Comparison of ENCODE assay signal across 8 cellular contexts in the genomic region with DNA sequence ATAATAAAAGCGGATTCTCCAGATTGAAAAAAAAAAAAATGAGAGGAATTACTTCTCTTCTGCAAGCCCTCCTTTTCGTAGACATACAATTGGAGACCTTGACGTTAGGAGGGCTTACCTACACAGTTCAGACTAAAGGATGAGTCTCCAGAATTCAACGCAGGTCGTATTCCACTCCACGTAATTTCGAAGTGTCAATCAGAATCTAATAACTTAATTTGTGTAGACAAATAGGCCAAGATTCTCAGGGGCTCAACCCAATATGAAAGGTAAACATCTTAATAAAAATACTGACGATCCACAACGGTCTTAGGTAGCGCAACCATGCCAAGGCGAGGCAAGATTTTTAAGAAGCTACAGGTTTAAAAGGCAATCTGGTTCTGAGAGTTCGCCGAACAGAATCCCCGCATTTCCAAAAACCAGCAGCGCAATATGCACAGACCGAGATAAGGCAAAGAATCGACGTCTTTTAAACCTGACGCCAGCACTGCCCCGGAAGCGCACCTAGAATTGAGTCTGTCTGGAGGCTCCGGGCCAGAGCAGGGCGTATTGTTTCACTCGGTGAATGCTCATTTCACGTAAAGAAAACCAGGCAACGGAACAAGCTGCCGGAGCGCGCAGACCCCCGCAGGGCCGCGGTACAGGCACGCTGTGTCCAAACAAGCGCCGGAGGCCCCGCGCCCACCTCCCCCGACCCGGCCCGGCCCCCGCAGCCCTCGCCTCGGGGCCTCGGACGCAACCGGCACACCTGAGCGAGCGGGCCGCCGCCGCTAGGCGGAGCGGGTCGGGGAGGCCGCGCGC. TPM values are rescaled to one million over a fixed set of nuclear protein-coding genes. Genes with fewer than 3 reads are reported as not detected.
A peak's percentile ranks its signal among the peaks of the same experiment; 100 is the strongest.
DNase-seq lines count a peak whose midpoint lies in the region; ATAC-seq, FAIRE-seq and TF ChIP-seq lines count a peak whose summit lies in the region.

No MANE protein-coding gene starts in this region.

- ATAC-seq in CD8-positive, alpha-beta T cell = peak; percentile 60
- ATAC-seq in GM18873 (IDR thresholded peaks at IDR 0.05; ENCODE audit: low FRiP score, unreplicated experiment) = peak; percentile 11
- ATAC-seq in HG03097 (IDR thresholded peaks at IDR 0.05; ENCODE audit: low FRiP score, unreplicated experiment) = peak; percentile 18

- peaks cover 19% of the 10 kb centered on the region for H3K4me1 ChIP-seq in CD8-positive, alpha-beta T cell (ENCODE audit: insufficient read depth, low read length)
- H3K4me1 ChIP-seq in OCI-LY3 (ENCODE audit: low read length) (peaks cover 16% of the 10 kb centered on the region; the same call in 1 of the 2 replicates), astrocyte (ENCODE audit: insufficient read depth, low read length) (peaks cover 7% of the 10 kb centered on the region), skeletal muscle satellite cell (ENCODE audit: control insufficient read depth, insufficient read depth, low read length) (peaks cover 5% of the 10 kb centered on the region)

- H2AFZ ChIP-seq in OCI-LY3 (ENCODE audit: low read depth, low read length) (peak overlapping the region; percentile 13), astrocyte (ENCODE audit: low read depth, low read length) (peak overlapping the region; percentile 90)

- peaks cover 6% of the 10 kb centered on the region for H4K20me1 ChIP-seq in OCI-LY3 (ENCODE audit: insufficient read depth, low read length)
- H4K20me1 ChIP-seq in astrocyte (ENCODE audit: insufficient read depth, low read length) = peaks cover 16% of the 10 kb centered on the region

- no peaks in the 10 kb centered on the region for H3K27me3 Mint-ChIP-seq in CD8-positive, alpha-beta T cell (ENCODE audit: low read depth)
- no peaks in the 10 kb centered on the region for H3K27me3 Mint-ChIP-seq in astrocyte (ENCODE audit: low read depth, unreplicated experiment)

- peak overlapping the region; percentile 90 for H3K4me3 Mint-ChIP-seq in CD8-positive, alpha-beta T cell
- peak overlapping the region; percentile 92 for H3K4me3 Mint-ChIP-seq in astrocyte (ENCODE audit: unreplicated experiment)

- H3K4me2 ChIP-seq in OCI-LY3 (ENCODE audit: low read length) (peak overlapping the region; percentile 69), astrocyte (ENCODE audit: low read length) (peak overlapping the region; percentile 95), skeletal muscle satellite cell (ENCODE audit: low read length) (peak overlapping the region; percentile 89)

- no peaks in the 10 kb centered on the region for H3K9me3 ChIP-seq in CD8-positive, alpha-beta T cell (ENCODE audit: low read length)
- H3K9me3 ChIP-seq in OCI-LY3 (ENCODE audit: insufficient read depth, low read length) (no peaks in the 10 kb centered on the region), astrocyte (ENCODE audit: insufficient read depth, low read depth, low read length) (no peaks in the 10 kb centered on the region), skeletal muscle satellite cell (replicated peaks; ENCODE audit: low read length) (no peaks in the 10 kb centered on the region)

- no peaks in the 10 kb centered on the region for H3K9me3 Mint-ChIP-seq in CD8-positive, alpha-beta T cell
- no peaks in the 10 kb centered on the region for H3K9me3 Mint-ChIP-seq in astrocyte (ENCODE audit: unreplicated experiment)

- POLR2A ChIA-PET in CD8-positive, alpha-beta T cell (lab: Charles Lee) = interaction anchor here (0.8 to 3.3 kb wide), 9 partner anchors 11 to 308 kb away, joined by 3 to 42 read pairs (median 6); partner anchors contain the start of genes DNAAF1, HSBP1, HSDL1 and TAF1C

- peaks cover 12% of the 10 kb centered on the region for H3K36me3 Mint-ChIP-seq in CD8-positive, alpha-beta T cell
- H3K36me3 Mint-ChIP-seq in astrocyte (ENCODE audit: low read depth, unreplicated experiment) = peaks cover 8% of the 10 kb centered on the region

- H3K27me3 ChIP-seq in CD8-positive, alpha-beta T cell (ENCODE audit: insufficient read depth, low read length) = no peaks in the 10 kb centered on the region
- H3K27me3 ChIP-seq in OCI-LY3 (ENCODE audit: low read depth, low read length) (no peaks in the 10 kb centered on the region), astrocyte (ENCODE audit: insufficient read depth, low read length) (no peaks in the 10 kb centered on the region), skeletal muscle satellite cell (ENCODE audit: control insufficient read depth, insufficient read depth, low read length) (no peaks in the 10 kb centered on the region)

- TF ChIP-seq CTCF in CD8-positive, alpha-beta T cell (IDR thresholded peaks at IDR 0.05) = peak; percentile 48
- TF ChIP-seq CTCF in OCI-LY3 (IDR thresholded peaks at IDR 0.05; ENCODE audit: low read depth, low read length) = peak; percentile 26; the same call in 1 of the 2 replicates
- no peak for TF ChIP-seq CTCF in astrocyte (IDR thresholded peaks at IDR 0.05; ENCODE audit: insufficient read depth, low read depth, low read length)

- peak overlapping the region; percentile 82 for H3K27ac ChIP-seq in CD8-positive, alpha-beta T cell (ENCODE audit: low read depth, low read length)
- peak overlapping the region; percentile 49 for H3K27ac ChIP-seq in OCI-LY3 (ENCODE audit: low read length)
- peak overlapping the region; percentile 85 for H3K27ac ChIP-seq in astrocyte (ENCODE audit: low read depth, low read length)

- H3K4me3 ChIP-seq in CD8-positive, alpha-beta T cell (ENCODE audit: low read depth, low read length) = peak overlapping the region; percentile 86
- H3K4me3 ChIP-seq in OCI-LY3 (ENCODE audit: low read length) (peak overlapping the region; percentile 82), astrocyte (ENCODE audit: insufficient read depth, low read depth, low read length) (peak overlapping the region; percentile 91), iPS-11a (ENCODE audit: low read depth, low read length) (peak overlapping the region; percentile 95), skeletal muscle satellite cell (ENCODE audit: low read length) (peak overlapping the region; percentile 95)

- peaks cover 36% of the 10 kb centered on the region for H3K4me1 Mint-ChIP-seq in CD8-positive, alpha-beta T cell (ENCODE audit: low read depth)
- H3K4me1 Mint-ChIP-seq in astrocyte (ENCODE audit: low read depth, unreplicated experiment) = peaks cover 3% of the 10 kb centered on the region

- peak in 6 of 7 experiments; percentile 37 to 77 (median 55) for DNase-seq in CD8-positive, alpha-beta T cell
- peak; percentile 37 for DNase-seq in astrocyte (ENCODE audit: low read depth)
- no peak for DNase-seq in COR-L47 (lab: John Stamatoyannopoulos, UW)

- no peaks in the 10 kb centered on the region for H3K36me3 ChIP-seq in CD8-positive, alpha-beta T cell (ENCODE audit: insufficient read depth, low read length)
- H3K36me3 ChIP-seq in OCI-LY3 (replicated peaks; ENCODE audit: low read depth, low read length) (no peaks in the 10 kb centered on the region), astrocyte (ENCODE audit: insufficient read depth, low read length) (no peaks in the 10 kb centered on the region), skeletal muscle satellite cell (ENCODE audit: insufficient read depth, low read length) (no peaks in the 10 kb centered on the region)

- no peak for FAIRE-seq in astrocyte (lab: Jason Lieb, UNC)

- CTCF ChIA-PET in CD8-positive, alpha-beta T cell (lab: Charles Lee) = interaction anchor here (1.2 to 2.9 kb wide), 9 partner anchors 10 to 189 kb away, joined by 3 to 18 read pairs (median 6); partner anchors contain the start of gene TAF1C

- intact Hi-C loops in CD8-positive, alpha-beta T cell (cut with DNase I, micrococcal nuclease) = loop anchor here (1.0 to 2.0 kb wide), 5 partner anchors 17 to 895 kb away; partner anchors contain the start of genes DNAAF1 (in 2 of the 2), HSDL1 (in 2 of the 2), TAF1C (in 1 of the 2) and ZDHHC7 (in 1 of the 2)

- H3K9ac ChIP-seq in OCI-LY3 (ENCODE audit: low read length) (peak overlapping the region; percentile 84), astrocyte (ENCODE audit: low read length) (peak overlapping the region; percentile 98), skeletal muscle satellite cell (ENCODE audit: low read depth, low read length) (peak overlapping the region; percentile 97)

- peaks cover 38% of the 10 kb centered on the region for H3K79me2 ChIP-seq in OCI-LY3 (ENCODE audit: low read length)
- H3K79me2 ChIP-seq in astrocyte (ENCODE audit: insufficient read depth, low read length) = peaks cover 52% of the 10 kb centered on the region

- peak overlapping the region; percentile 94 for H3K27ac Mint-ChIP-seq in CD8-positive, alpha-beta T cell
- H3K27ac Mint-ChIP-seq in astrocyte (ENCODE audit: unreplicated experiment) = peak overlapping the region; percentile 93

RNA-seq across cellular contexts. Expression of gene MBTPS1, which starts 0.6 kb away (rescaled TPM):
- total RNA-seq in CD8-positive, alpha-beta T cell = 100 to 1,000 TPM; 128 to 130 TPM
- total RNA-seq in astrocyte = 85.9 and 88.2 TPM in 2 replicates
- total RNA-seq in skeletal muscle satellite cell (2012; rRNA removed) = 46.1 and 51.0 TPM in 2 replicates

RNA-seq across cellular contexts. Expression of gene HSDL1, which starts 28.9 kb away (rescaled TPM):
- total RNA-seq in CD8-positive, alpha-beta T cell = 1 to 10 TPM; 8.7 to 9.9 TPM
- total RNA-seq in astrocyte = 26.5 and 29.2 TPM in 2 replicates
- total RNA-seq in skeletal muscle satellite cell (2012; rRNA removed) = 12.9 and 14.4 TPM in 2 replicates

RNA-seq across cellular contexts. Expression of gene DNAAF1, which starts 29.0 kb away (rescaled TPM):
- not detected for total RNA-seq in CD8-positive, alpha-beta T cell
- 0.30 and 0.38 TPM in 2 replicates for total RNA-seq in astrocyte
- under 0.01 TPM in 1 of 2 replicates, not detected in the other for total RNA-seq in skeletal muscle satellite cell (2012; rRNA removed)
